Comparison of ENCODE assay signal across 16 cellular contexts in genomic region chr17:27888945-27889344, GRCh38. TPM values are rescaled to one million over a fixed set of nuclear protein-coding genes. Genes with fewer than 3 reads are reported as not detected.
A peak's percentile ranks its signal among the peaks of the same experiment; 100 is the strongest.
DNase-seq lines count a peak whose midpoint lies in the region; ATAC-seq and TF ChIP-seq lines count a peak whose summit lies in the region.
"Had no signal": no experiment of that assay in that cellular context is flagged by ENCODE, and none has a peak within 500 bp of the region (broad histone marks: within the 10 kb centered on the region; RNA-seq: fewer than 3 reads in every experiment).

No MANE protein-coding gene starts in this region.

- H3K4me1 ChIP-seq in liver (ENCODE audit: control insufficient read depth in 4 of 4, insufficient read depth in 4 of 4, low read length in 3 of 4) (peaks cover 0 to 15% (median 5%) of the 10 kb centered on the region in 4 donors), colonic mucosa (no peaks in the 10 kb centered on the region)

- H3K4me1 Mint-ChIP-seq in chondrocyte (ENCODE audit: low read depth) (peaks cover 35% of the 10 kb centered on the region), type B pancreatic cell (ENCODE audit: unreplicated experiment) (peaks cover 29% of the 10 kb centered on the region)

- intact Hi-C loops in colonic mucosa (cut with DNase I) = no loop called here

- H3K27ac Mint-ChIP-seq in chondrocyte (ENCODE audit: unreplicated experiment) = peak overlapping the region; percentile 65
- H3K27ac Mint-ChIP-seq in type B pancreatic cell = peak overlapping the region; percentile 79
- H3K27ac Mint-ChIP-seq: T-helper 1 cell treated with Interleukin-12 subunit alpha and Interleukin-12 subunit beta and Interleukin-4 antibody, amounts not matched to agents 30 μg/mL and 1 μg/mL, for 36 hours had no signal

- DNase-seq in SIG-M5 treated with dmso at 0.1 percent for 504 hours (lab: John Stamatoyannopoulos, UW; ENCODE audit: unreplicated experiment) = peak; percentile 8
- no peak for DNase-seq in SIG-M5 (lab: John Stamatoyannopoulos, UW)
- no peak for DNase-seq in chondrocyte (ENCODE audit: low spot score)
- DNase-seq in type B pancreatic cell (ENCODE audit: extremely low spot score, unreplicated experiment) = no peak
- no peak for DNase-seq in colonic mucosa
- no peak for DNase-seq in GOT3 (lab: John Stamatoyannopoulos, UW)
- DNase-seq: activated CD4-positive, alpha-beta T cell treated with anti-CD3 and anti-CD28 coated beads, Interleukin-2, amount 50 U/mL, for 4 hours; activated effector memory CD4-positive, alpha-beta T cell treated with Interleukin-2 at 50 U/mL for 16 hours; cerebellar nuclear complex; Kasumi-1; NCI-H2081; OCI-M1 had no signal

- H3K27me3 ChIP-seq in liver (ENCODE audit: control insufficient read depth in 4 of 4, insufficient read depth in 4 of 4, low read length in 3 of 4) = no peaks in the 10 kb centered on the region
- H3K27me3 ChIP-seq in colonic mucosa = no peaks in the 10 kb centered on the region

- H3K27ac ChIP-seq in liver (ENCODE audit: low read depth in 1 of 2, low read length in 2 of 2) (no peak overlapping the region), colonic mucosa (no peak overlapping the region)
- H3K27ac ChIP-seq: 22Rv1 had no signal

- TF ChIP-seq CTCF in chondrocyte (IDR thresholded peaks at IDR 0.05) = peak; percentile 35
- no peak for TF ChIP-seq CTCF in liver (IDR thresholded peaks at IDR 0.05; ENCODE audit: low read depth, low read length, missing input control)
- TF ChIP-seq CTCF in type B pancreatic cell (conservative IDR thresholded peaks at IDR 0.05) = no peak
- no peak for TF ChIP-seq CTCF in colonic mucosa (IDR thresholded peaks at IDR 0.05)

- no peak for TF ChIP-seq RAD21 in liver (IDR thresholded peaks at IDR 0.05)

- H3K4me3 Mint-ChIP-seq in chondrocyte (ENCODE audit: unreplicated experiment) (peak overlapping the region; percentile 35), type B pancreatic cell (peak overlapping the region; percentile 56)
- H3K4me3 Mint-ChIP-seq: T-helper 1 cell treated with Interleukin-12 subunit alpha and Interleukin-12 subunit beta and Interleukin-4 antibody, amounts not matched to agents 30 μg/mL and 1 μg/mL, for 36 hours had no signal

- no peaks in the 10 kb centered on the region for H3K27me3 Mint-ChIP-seq in chondrocyte (ENCODE audit: low read depth)
- H3K27me3 Mint-ChIP-seq in type B pancreatic cell = no peaks in the 10 kb centered on the region

- ATAC-seq in HG03457 (IDR thresholded peaks at IDR 0.05; ENCODE audit: unreplicated experiment) = no peak

- no peaks in the 10 kb centered on the region for H3K36me3 Mint-ChIP-seq in chondrocyte (ENCODE audit: low read depth)
- H3K36me3 Mint-ChIP-seq in type B pancreatic cell = peaks cover 7% of the 10 kb centered on the region

- no peaks in the 10 kb centered on the region for H3K36me3 ChIP-seq in liver (ENCODE audit: control insufficient read depth in 4 of 4, insufficient read depth in 3 of 4, low read depth in 1 of 4, low read length in 3 of 4)
- H3K36me3 ChIP-seq in colonic mucosa = no peaks in the 10 kb centered on the region

- H3K4me3 ChIP-seq in liver (ENCODE audit: low read depth in 1 of 3, low read length in 3 of 3) = no peak overlapping the region
- H3K4me3 ChIP-seq in colonic mucosa = no peak overlapping the region

- H3K9ac ChIP-seq in liver (ENCODE audit: low read depth in 1 of 2, low read length in 2 of 2) (no peak overlapping the region), colonic mucosa (ENCODE audit: low read depth in 2 of 2, low read length in 2 of 2) (no peak overlapping the region)

- no peaks in the 10 kb centered on the region for H3K9me3 Mint-ChIP-seq in chondrocyte (ENCODE audit: low read depth)
- H3K9me3 Mint-ChIP-seq in type B pancreatic cell = no peaks in the 10 kb centered on the region
- H3K9me3 Mint-ChIP-seq: T-helper 1 cell treated with Interleukin-12 subunit alpha and Interleukin-12 subunit beta and Interleukin-4 antibody, amounts not matched to agents 30 μg/mL and 1 μg/mL, for 36 hours had no signal

- H3K9me3 ChIP-seq in liver (ENCODE audit: control insufficient read depth in 4 of 4, low read length in 3 of 4) = no peaks in the 10 kb centered on the region
- no peaks in the 10 kb centered on the region for H3K9me3 ChIP-seq in colonic mucosa

- WGBS in liver = 82% methylated on average over 7 of the region's 7 CpGs

TF ChIP-seq in liver, 16 proteins besides CTCF, POLR2A, EP300 and RAD21:
- TF ChIP-seq REST (IDR thresholded peaks at IDR 0.05) (no peak), SP1 (IDR thresholded peaks at IDR 0.05) (peak; percentile 15), HNF4A (conservative IDR thresholded peaks at IDR 0.05) (no peak), FOXA2 (IDR thresholded peaks at IDR 0.05) (no peak), HNF4G (IDR thresholded peaks at IDR 0.05) (no peak), ATF3 (IDR thresholded peaks at IDR 0.05) (no peak), JUND (IDR thresholded peaks at IDR 0.05) (no peak), GABPA (IDR thresholded peaks at IDR 0.05 in 1 of 2, conservative IDR thresholded peaks at IDR 0.05 in 1 of 2) (no peak), NR2F2 (IDR thresholded peaks at IDR 0.05) (peak; percentile 21), TAF1 (conservative IDR thresholded peaks at IDR 0.05) (no peak), YY1 (IDR thresholded peaks at IDR 0.05) (no peak), EGR1 (IDR thresholded peaks at IDR 0.05; ENCODE audit: low read depth in 2 of 2) (no peak), ZBTB33 (IDR thresholded peaks at IDR 0.05) (no peak)

RNA-seq across cellular contexts. Expression of gene LYRM9, which starts 4.2 kb away (rescaled TPM):
- total RNA-seq in chondrocyte (5.2 to 8.9 TPM (median 7.2 TPM) in 3 replicates), liver (1 to 10 TPM; 4.2 to 4.4 TPM), type B pancreatic cell (ENCODE audit: low replicate concordance) (7.5 and 9.6 TPM in 2 replicates), colonic mucosa (1 to 10 TPM; 2.7 to 2.9 TPM)
- 1 to 10 TPM; 3.8 to 4.0 TPM for polyA plus RNA-seq in liver
